ENCODE assay signal across 22 cellular contexts in genomic region chr5:174645677-174646076, GRCh38.
"Had no signal": no experiment of that assay in that cellular context is flagged by ENCODE, and none has a peak within 500 bp of the region (broad histone marks: within the 10 kb centered on the region; RNA-seq: fewer than 3 reads in every experiment).

No MANE protein-coding gene starts in this region.

- H3K9me3 ChIP-seq: SK-N-SH had no signal

- DNase-seq: KBM-7, MV-4-11, NCI-H1048, NCI-H1105, NCI-H1417, NCI-H146, NCI-H1694 treated with DMSO at 0.1 percent for 48 hours, NCI-H1930, NCI-H2081, NCI-H2171, NCI-H226, NCI-H446, NCI-H510A, NCI-H524 treated with DMSO at 0.1 percent for 48 hours, NCI-H69, NCI-H774, PC-3, SHP77, SK-N-SH, SW 1271 had no signal

- H3K27ac ChIP-seq: RWPE1 had no signal

- ATAC-seq: Panc1, PC-3 had no signal

- H3K4me2 ChIP-seq: SK-N-SH had no signal

- H3K9ac ChIP-seq: SK-N-SH had no signal
